ENCODE assay signal across 32 cellular contexts in the genomic region with DNA sequence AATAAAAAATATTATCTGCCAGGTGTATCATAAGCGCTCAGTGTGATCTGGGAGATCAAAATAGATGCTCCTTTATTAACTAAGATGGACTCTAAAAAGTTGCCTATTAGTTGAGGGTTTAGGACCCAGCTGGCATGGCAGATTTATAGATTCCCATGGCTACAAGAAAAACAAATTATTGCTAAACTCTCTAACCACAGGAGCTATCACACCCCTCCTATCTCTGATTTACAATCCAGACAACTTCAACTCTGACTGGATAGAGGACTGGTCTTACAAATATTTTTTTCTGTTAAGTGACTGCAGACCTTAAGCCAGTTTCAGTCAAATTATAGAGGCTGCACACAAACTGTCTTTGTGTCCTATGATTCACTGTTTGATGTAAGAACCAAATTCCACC. TPM values are rescaled to one million over a fixed set of nuclear protein-coding genes. Genes with fewer than 3 reads are reported as not detected.
A peak's percentile ranks its signal among the peaks of the same experiment; 100 is the strongest.
DNase-seq lines count a peak whose midpoint lies in the region; ATAC-seq, FAIRE-seq and TF ChIP-seq lines count a peak whose summit lies in the region.
"Had no signal": no experiment of that assay in that cellular context is flagged by ENCODE, and none has a peak within 500 bp of the region (broad histone marks: within the 10 kb centered on the region; RNA-seq: fewer than 3 reads in every experiment).

No MANE protein-coding gene starts in this region.

- H3K27ac Mint-ChIP-seq in astrocyte (ENCODE audit: unreplicated experiment) = no peak overlapping the region
- H3K27ac Mint-ChIP-seq: activated CD8-positive, alpha-beta T cell treated with anti-CD3 and anti-CD28 coated beads, Interleukin-2, amount 10 ng/mL, durations not matched to agents 7 days and 5 days; activated naive CD4-positive, alpha-beta T cell treated with anti-CD3 and anti-CD28 coated beads, Interleukin-2, amount 10 ng/mL, durations not matched to agents 7 days and 5 days; CD4-positive, alpha-beta memory T cell; immature natural killer cell; memory B cell; neural progenitor cell; T-helper 2 cell treated with Interferon-gamma antibody and Interleukin-4, amounts not matched to agents 5 μg/mL and 100 μg/mL, for 36 hours had no signal

- H4K20me1 ChIP-seq in astrocyte (ENCODE audit: insufficient read depth, low read length) = no peaks in the 10 kb centered on the region
- no peaks in the 10 kb centered on the region for H4K20me1 ChIP-seq in hepatocyte (ENCODE audit: insufficient read depth, poor library complexity, severe bottlenecking)

- no peaks in the 10 kb centered on the region for H3K4me1 ChIP-seq in astrocyte (ENCODE audit: insufficient read depth, low read length)
- no peaks in the 10 kb centered on the region for H3K4me1 ChIP-seq in hepatocyte (ENCODE audit: insufficient read depth)
- H3K4me1 ChIP-seq: pancreas, upper lobe of right lung had no signal

- H3K9me2 ChIP-seq in hepatocyte (replicated peaks; ENCODE audit: insufficient read depth) = no peaks in the 10 kb centered on the region

- 100% methylated on average over 1 of the region's 1 CpG for WGBS in hepatocyte (ENCODE audit: low lambda C conversion rate, missing lambda C conversion rate)

- no peaks in the 10 kb centered on the region for H3K79me2 ChIP-seq in astrocyte (ENCODE audit: insufficient read depth, low read length)
- no peaks in the 10 kb centered on the region for H3K79me2 ChIP-seq in hepatocyte

- ATAC-seq in HG03432 (IDR thresholded peaks at IDR 0.05; ENCODE audit: unreplicated experiment) (no peak), GM18505 (IDR thresholded peaks at IDR 0.05; ENCODE audit: unreplicated experiment) (no peak)
- ATAC-seq: activated CD8-positive, alpha-beta T cell treated with anti-CD3 and anti-CD28 coated beads, Interleukin-2, amount 10 ng/mL, durations not matched to agents 7 days and 5 days; left colon; pancreas; upper lobe of right lung had no signal

- FAIRE-seq in astrocyte (lab: Jason Lieb, UNC) = no peak
- FAIRE-seq: A204.1, H1, pancreas, small intestine had no signal

- TF ChIP-seq CTCF in astrocyte (IDR thresholded peaks at IDR 0.05; ENCODE audit: insufficient read depth, low read depth, low read length) = no peak
- TF ChIP-seq CTCF in hepatocyte (IDR thresholded peaks at IDR 0.05; ENCODE audit: poor library complexity) = no peak

- no peak overlapping the region for H3K9ac ChIP-seq in astrocyte (ENCODE audit: low read length)
- H3K9ac ChIP-seq: neural progenitor cell had no signal

- H3K9me3 ChIP-seq in astrocyte (ENCODE audit: insufficient read depth, low read depth, low read length) (no peaks in the 10 kb centered on the region), hepatocyte (ENCODE audit: low read depth) (no peaks in the 10 kb centered on the region)
- H3K9me3 ChIP-seq: pancreas, upper lobe of right lung had no signal

- no peaks in the 10 kb centered on the region for H3K36me3 ChIP-seq in astrocyte (ENCODE audit: insufficient read depth, low read length)
- H3K36me3 ChIP-seq in hepatocyte (replicated peaks; ENCODE audit: insufficient read depth, low read depth) = no peaks in the 10 kb centered on the region
- H3K36me3 ChIP-seq: brain microvascular endothelial cell, neural progenitor cell, pancreas, upper lobe of right lung had no signal

- H3K4me2 ChIP-seq in astrocyte (ENCODE audit: low read length) = no peak overlapping the region
- H3K4me2 ChIP-seq in hepatocyte = no peak overlapping the region
- H3K4me2 ChIP-seq: neural progenitor cell had no signal

- no peaks in the 10 kb centered on the region for H3K9me3 Mint-ChIP-seq in astrocyte (ENCODE audit: unreplicated experiment)
- H3K9me3 Mint-ChIP-seq: activated naive CD4-positive, alpha-beta T cell treated with anti-CD3 and anti-CD28 coated beads, Interleukin-2, amount 10 ng/mL, durations not matched to agents 7 days and 5 days; CD4-positive, alpha-beta memory T cell; immature natural killer cell; memory B cell; neural progenitor cell; T-helper 2 cell treated with Interferon-gamma antibody and Interleukin-4, amounts not matched to agents 5 μg/mL and 100 μg/mL, for 36 hours had no signal

- DNase-seq in EL (peak; percentile 13), NOMO-1 (lab: John Stamatoyannopoulos, UW; ENCODE audit: unreplicated experiment in 2 of 2) (peak; percentile 84 to 95), astrocyte (ENCODE audit: low read depth) (peak; percentile 2), left kidney (ENCODE audit: low read depth, low spot score) (peak; percentile 15), hepatocyte (ENCODE audit: low spot score) (no peak), cerebellar nuclear complex (lab: John Stamatoyannopoulos, UW) (no peak)
- DNase-seq: activated CD4-positive, alpha-beta T cell treated with anti-CD3 and anti-CD28 coated beads for 4 hours; activated CD8-positive, alpha-beta T cell treated with anti-CD3 and anti-CD28 coated beads, Interleukin-2, amount 10 ng/mL, durations not matched to agents 7 days and 5 days; activated naive CD4-positive, alpha-beta T cell treated with anti-CD3 and anti-CD28 coated beads, Interleukin-2, amount 10 ng/mL, durations not matched to agents 7 days and 5 days; amniotic stem cell; brain microvascular endothelial cell; CD4-positive, alpha-beta memory T cell; immature natural killer cell; KG1; left colon; MM.1S; NCI-H146; NCI-H446; NCI-H82; pancreas; retina; small intestine; stimulated activated naive CD4-positive, alpha-beta T cell treated with Interleukin-2 at 50 U/mL for 16 hours; upper lobe of right lung had no signal

- H3K36me3 Mint-ChIP-seq in astrocyte (ENCODE audit: low read depth, unreplicated experiment) = no peaks in the 10 kb centered on the region
- H3K36me3 Mint-ChIP-seq: activated naive CD4-positive, alpha-beta T cell treated with anti-CD3 and anti-CD28 coated beads, Interleukin-2, amount 10 ng/mL, durations not matched to agents 7 days and 5 days; CD4-positive, alpha-beta memory T cell; immature natural killer cell; memory B cell; neural progenitor cell had no signal

- no peak overlapping the region for H3K4me3 Mint-ChIP-seq in astrocyte (ENCODE audit: unreplicated experiment)
- H3K4me3 Mint-ChIP-seq: activated CD8-positive, alpha-beta T cell treated with anti-CD3 and anti-CD28 coated beads, Interleukin-2, amount 10 ng/mL, durations not matched to agents 7 days and 5 days; activated naive CD4-positive, alpha-beta T cell treated with anti-CD3 and anti-CD28 coated beads, Interleukin-2, amount 10 ng/mL, durations not matched to agents 7 days and 5 days; CD4-positive, alpha-beta memory T cell; immature natural killer cell; memory B cell; neural progenitor cell; T-helper 2 cell treated with Interferon-gamma antibody and Interleukin-4, amounts not matched to agents 5 μg/mL and 100 μg/mL, for 36 hours had no signal

- no peaks in the 10 kb centered on the region for H3K27me3 ChIP-seq in astrocyte (ENCODE audit: insufficient read depth, low read length)
- no peaks in the 10 kb centered on the region for H3K27me3 ChIP-seq in hepatocyte
- H3K27me3 ChIP-seq: brain microvascular endothelial cell, neural progenitor cell, pancreas, upper lobe of right lung had no signal

- H3K27me3 Mint-ChIP-seq in astrocyte (ENCODE audit: low read depth, unreplicated experiment) = no peaks in the 10 kb centered on the region
- H3K27me3 Mint-ChIP-seq: memory B cell had no signal

- H3K4me1 Mint-ChIP-seq in astrocyte (ENCODE audit: low read depth, unreplicated experiment) = no peaks in the 10 kb centered on the region
- H3K4me1 Mint-ChIP-seq: activated naive CD4-positive, alpha-beta T cell treated with anti-CD3 and anti-CD28 coated beads, Interleukin-2, amount 10 ng/mL, durations not matched to agents 7 days and 5 days; immature natural killer cell; neural progenitor cell had no signal

- H3K4me3 ChIP-seq in astrocyte (ENCODE audit: insufficient read depth, low read depth, low read length) (no peak overlapping the region), hepatocyte (no peak overlapping the region)
- H3K4me3 ChIP-seq: neural progenitor cell, pancreas, upper lobe of right lung had no signal

- H2AFZ ChIP-seq in astrocyte (ENCODE audit: low read depth, low read length) (no peak overlapping the region), hepatocyte (no peak overlapping the region)
- H2AFZ ChIP-seq: neural progenitor cell had no signal

- no peak overlapping the region for H3K27ac ChIP-seq in astrocyte (ENCODE audit: low read depth, low read length)
- H3K27ac ChIP-seq in hepatocyte = no peak overlapping the region
- H3K27ac ChIP-seq: brain microvascular endothelial cell, neural progenitor cell, pancreas, upper lobe of right lung, VCaP had no signal

- TF ChIP-seq POLR2A in GM18505 (IDR thresholded peaks at IDR 0.05; ENCODE audit: borderline replicate concordance, extremely low read depth, insufficient read depth, insufficient read length) = no peak

RNA-seq across cellular contexts. Expression of a gene that starts 45.4 kb away (rescaled TPM):
- total RNA-seq in astrocyte (70.5 and 72.3 TPM in 2 replicates), hepatocyte (61.2 and 63.3 TPM in 2 replicates)
- 23.3 and 29.2 TPM in 2 replicates for polyA plus RNA-seq in hepatocyte

Comparison
In these comparisons a context has a peak if more than half of its experiments do, and no peak if none do; other contexts are left out.
1. DNase-seq: peak in EL (single experiment), NOMO-1 (2 of 2), astrocyte (single experiment) and left kidney (single experiment); none in hepatocyte (single experiment) and cerebellar nuclear complex (0 of 2).